In the genomic region with DNA sequence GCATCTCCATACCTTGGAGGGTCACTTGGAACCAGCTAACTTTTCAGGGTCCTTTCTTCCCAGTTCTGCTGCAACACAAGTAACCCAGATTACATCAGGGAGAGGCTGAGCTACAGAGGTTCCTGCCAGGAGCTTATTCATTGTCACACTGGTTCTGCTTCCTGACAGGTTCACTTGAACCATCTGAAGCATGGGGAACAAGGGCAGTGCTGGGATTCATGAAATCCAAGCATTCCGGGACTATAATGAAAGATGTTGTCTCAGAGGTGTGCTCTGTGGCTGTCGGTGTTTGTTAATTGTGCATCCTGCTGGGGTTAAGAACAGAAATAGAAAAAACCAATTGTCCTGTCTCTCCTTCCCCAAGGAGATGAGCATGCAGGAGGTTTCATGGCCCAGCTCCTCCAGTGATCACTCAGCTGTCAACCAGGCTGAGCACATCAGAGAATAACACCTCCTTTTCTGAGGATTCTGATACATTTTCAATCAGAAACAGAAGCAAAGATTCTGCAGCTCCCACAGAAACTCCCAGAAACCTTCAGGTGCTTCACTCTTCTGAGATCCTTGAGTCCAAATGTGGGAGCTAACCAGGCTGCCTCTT, we compare ENCODE assay signal across 15 cellular contexts. TPM values are rescaled to one million over a fixed set of nuclear protein-coding genes. Genes with fewer than 3 reads are reported as not detected.
"Had no signal": no experiment of that assay in that cellular context is flagged by ENCODE, and none has a peak within 500 bp of the region (broad histone marks: within the 10 kb centered on the region; RNA-seq: fewer than 3 reads in every experiment).

A gene with protein sequence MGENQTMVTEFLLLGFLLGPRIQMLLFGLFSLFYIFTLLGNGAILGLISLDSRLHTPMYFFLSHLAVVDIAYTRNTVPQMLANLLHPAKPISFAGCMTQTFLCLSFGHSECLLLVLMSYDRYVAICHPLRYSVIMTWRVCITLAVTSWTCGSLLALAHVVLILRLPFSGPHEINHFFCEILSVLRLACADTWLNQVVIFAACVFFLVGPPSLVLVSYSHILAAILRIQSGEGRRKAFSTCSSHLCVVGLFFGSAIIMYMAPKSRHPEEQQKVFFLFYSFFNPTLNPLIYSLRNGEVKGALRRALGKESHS (plus strand): TSS at position 548 of the 598 bp plus-strand sequence. CDS start 5,706 bp downstream, outside the sequence.

RNA-seq across cellular contexts. Expression of the gene that starts here (rescaled TPM):
- total RNA-seq: chondrocyte, colonic mucosa, endodermal cell, esophagus mucosa, esophagus squamous epithelium, glomerular endothelial cell, kidney epithelial cell, left colon, left lobe of liver, left ventricle myocardium inferior, lung, mucosa of descending colon, myocyte had no signal
- polyA plus RNA-seq: keratinocyte, mammary epithelial cell had no signal
